3 cellular contexts compared by ENCODE assay signal in the genomic region with DNA sequence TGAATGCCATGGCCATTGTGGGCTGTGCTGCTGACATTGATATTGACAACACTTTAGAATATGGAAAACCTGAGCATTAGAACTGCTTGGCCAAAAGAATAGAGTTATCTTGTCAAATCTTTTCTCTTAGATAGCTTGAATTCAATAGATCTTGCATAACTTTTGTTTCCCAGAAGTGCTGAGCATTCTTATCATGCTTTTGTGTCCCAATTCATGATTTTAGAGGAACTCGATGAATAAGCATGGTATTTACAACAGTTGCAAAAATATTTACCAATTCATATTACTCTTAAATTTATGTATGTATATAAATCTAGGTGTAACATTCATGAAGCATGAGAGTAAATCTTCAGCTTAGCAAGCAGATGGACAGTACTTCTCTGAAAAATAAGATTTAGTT.
"Had no signal": no experiment of that assay in that cellular context is flagged by ENCODE, and none has a peak within 500 bp of the region (broad histone marks: within the 10 kb centered on the region; RNA-seq: fewer than 3 reads in every experiment).

No MANE protein-coding gene starts in this region.

- DNase-seq: IMR-90 had no signal

- H3K27ac ChIP-seq: HL-60 had no signal

- H3K4me3 ChIP-seq: K562 had no signal
